8 cellular contexts compared by ENCODE assay signal in genomic region chr17:39002991-39003715, GRCh38. TPM values are rescaled to one million over a fixed set of nuclear protein-coding genes. Genes with fewer than 3 reads are reported as not detected.
DNase-seq lines count a peak whose midpoint lies in the region; ATAC-seq and TF ChIP-seq lines count a peak whose summit lies in the region.

No MANE protein-coding gene starts in this region.

- H3K4me3 Mint-ChIP-seq in activated naive CD4-positive, alpha-beta T cell treated with anti-CD3 and anti-CD28 coated beads, Interleukin-2, amount 10 ng/mL, durations not matched to agents 7 days and 5 days = peak overlapping the region; percentile 4

- no peaks in the 10 kb centered on the region for H3K9me2 ChIP-seq in Loucy (replicated peaks; ENCODE audit: low read depth, low read length)

- H3K9me3 Mint-ChIP-seq in activated naive CD4-positive, alpha-beta T cell treated with anti-CD3 and anti-CD28 coated beads, Interleukin-2, amount 10 ng/mL, durations not matched to agents 7 days and 5 days = peaks cover 4% of the 10 kb centered on the region

- H3K36me3 ChIP-seq in Loucy (ENCODE audit: insufficient read depth, low read length) = no peaks in the 10 kb centered on the region

- peak; percentile 78 for DNase-seq in activated naive CD4-positive, alpha-beta T cell treated with anti-CD3 and anti-CD28 coated beads, Interleukin-2, amount 10 ng/mL, durations not matched to agents 7 days and 5 days
- DNase-seq in left cardiac atrium (peak; percentile 86), glomerular visceral epithelial cell (ENCODE audit: extremely low spot score) (no peak), SIG-M5 treated with dmso at 0.1 percent for 504 hours (lab: John Stamatoyannopoulos, UW; ENCODE audit: unreplicated experiment) (no peak)
- peak; percentile 31 to 54 for DNase-seq in stimulated activated CD4-positive, alpha-beta T cell treated with anti-CD3 and anti-CD28 coated beads, Interleukin-2, amount 100 ng/mL, for 24 hours

- no peaks in the 10 kb centered on the region for H3K79me2 ChIP-seq in Loucy (ENCODE audit: insufficient read depth, low read length)

- peak overlapping the region; percentile 68 for H3K4me2 ChIP-seq in Loucy (ENCODE audit: low read depth, low read length, poor library complexity, severe bottlenecking)

- no peaks in the 10 kb centered on the region for H3K27me3 ChIP-seq in Loucy (ENCODE audit: insufficient read depth, low read length, poor library complexity, severe bottlenecking)

- no peak for TF ChIP-seq CTCF in Loucy (conservative IDR thresholded peaks at IDR 0.05; ENCODE audit: low read length)

- H3K9me3 ChIP-seq in Loucy (ENCODE audit: insufficient read depth, low read depth, low read length) = no peaks in the 10 kb centered on the region; the same call in 1 of the 2 replicates

- no peaks in the 10 kb centered on the region for H4K20me1 ChIP-seq in Loucy (ENCODE audit: insufficient read depth, low read length, poor library complexity, severe bottlenecking)

- H3K4me1 Mint-ChIP-seq in activated naive CD4-positive, alpha-beta T cell treated with anti-CD3 and anti-CD28 coated beads, Interleukin-2, amount 10 ng/mL, durations not matched to agents 7 days and 5 days = peaks cover 33% of the 10 kb centered on the region

- peaks cover 7% of the 10 kb centered on the region for H3K36me3 Mint-ChIP-seq in activated naive CD4-positive, alpha-beta T cell treated with anti-CD3 and anti-CD28 coated beads, Interleukin-2, amount 10 ng/mL, durations not matched to agents 7 days and 5 days

- H2AFZ ChIP-seq in Loucy (ENCODE audit: low read length) = peak overlapping the region; percentile 44

- ATAC-seq in left cardiac atrium = peak; percentile 90
- ATAC-seq in HG02852 (IDR thresholded peaks at IDR 0.05; ENCODE audit: unreplicated experiment) = no peak
- ATAC-seq in HG02973 (IDR thresholded peaks at IDR 0.05; ENCODE audit: unreplicated experiment) = no peak

- peak overlapping the region; percentile 53 for H3K4me3 ChIP-seq in Loucy (ENCODE audit: low read length, poor library complexity, severe bottlenecking)

- CTCF ChIA-PET in activated naive CD4-positive, alpha-beta T cell treated with anti-CD3 and anti-CD28 coated beads, Interleukin-2, amount 10 ng/mL, durations not matched to agents 7 days and 5 days (lab: Charles Lee) = interaction anchor here (1.1 kb wide), 1 partner anchor 61 kb away, joined by 3 read pairs; no protein-coding TSS in a partner anchor

- peak overlapping the region; percentile 79 for H3K27ac Mint-ChIP-seq in activated naive CD4-positive, alpha-beta T cell treated with anti-CD3 and anti-CD28 coated beads, Interleukin-2, amount 10 ng/mL, durations not matched to agents 7 days and 5 days

- intact Hi-C loops in left cardiac atrium (cut with DNase I) = no loop called here

- H3F3A ChIP-seq in Loucy (ENCODE audit: low read depth) = no peaks in the 10 kb centered on the region

- peaks cover 27% of the 10 kb centered on the region for H3K27me3 Mint-ChIP-seq in activated naive CD4-positive, alpha-beta T cell treated with anti-CD3 and anti-CD28 coated beads, Interleukin-2, amount 10 ng/mL, durations not matched to agents 7 days and 5 days

- peaks cover 24% of the 10 kb centered on the region for H3K4me1 ChIP-seq in Loucy (ENCODE audit: insufficient read depth, low read length, poor library complexity, severe bottlenecking)

- peak overlapping the region; percentile 36 for H3K9ac ChIP-seq in Loucy (ENCODE audit: low read depth, low read length, poor library complexity, severe bottlenecking)

RNA-seq across cellular contexts. Expression of gene FBXO47, which starts 36.0 kb away (rescaled TPM):
- total RNA-seq in left cardiac atrium = not detected

Comparison
In these comparisons a context has a peak if more than half of its experiments do, and no peak if none do; other contexts are left out.
1. DNase-seq: peak in activated naive CD4-positive, alpha-beta T cell treated with anti-CD3 and anti-CD28 coated beads, Interleukin-2, amount 10 ng/mL, durations not matched to agents 7 days and 5 days (single experiment), left cardiac atrium (single experiment) and stimulated activated CD4-positive, alpha-beta T cell treated with anti-CD3 and anti-CD28 coated beads, Interleukin-2, amount 100 ng/mL, for 24 hours (2 of 2); none in glomerular visceral epithelial cell (single experiment) and SIG-M5 treated with dmso at 0.1 percent for 504 hours (single experiment).
2. ATAC-seq: peak in left cardiac atrium (2 of 2); none in HG02852 (single experiment) and HG02973 (single experiment).